Comparison of ENCODE assay signal across 9 cellular contexts in the genomic region with DNA sequence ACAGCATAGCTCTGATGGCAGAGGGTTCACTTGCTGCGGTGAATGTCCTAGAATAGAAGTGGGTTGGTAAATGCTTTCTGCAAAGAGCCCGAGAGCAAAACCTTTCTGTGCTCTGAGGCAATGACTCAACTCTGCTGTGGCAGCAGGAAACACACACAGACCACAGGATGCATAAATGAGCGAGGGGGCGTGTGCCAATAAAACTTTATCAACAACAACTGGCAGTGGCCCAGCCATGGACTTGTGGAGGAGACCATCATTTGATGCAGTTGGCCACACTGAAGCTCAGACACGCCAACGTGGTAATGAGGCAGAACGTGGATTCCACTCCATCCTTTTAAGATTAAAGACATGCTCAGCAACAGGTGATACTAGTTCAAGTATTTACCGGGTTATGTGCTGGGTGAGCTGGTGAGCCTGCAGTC. TPM values are rescaled to one million over a fixed set of nuclear protein-coding genes. Genes with fewer than 3 reads are reported as not detected.
A peak's percentile ranks its signal among the peaks of the same experiment; 100 is the strongest.
DNase-seq lines count a peak whose midpoint lies in the region; ATAC-seq, FAIRE-seq and TF ChIP-seq lines count a peak whose summit lies in the region.
"Had no signal": no experiment of that assay in that cellular context is flagged by ENCODE, and none has a peak within 500 bp of the region (broad histone marks: within the 10 kb centered on the region; RNA-seq: fewer than 3 reads in every experiment).

No MANE protein-coding gene starts in this region.

- peak overlapping the region; percentile 96 for H3K27ac Mint-ChIP-seq in activated naive CD8-positive, alpha-beta T cell treated with anti-CD3 and anti-CD28 coated beads for 36 hours
- H3K27ac Mint-ChIP-seq in nephron: peak overlapping the region in 2 of 3 experiments; percentile 60 to 63

- H3K4me3 Mint-ChIP-seq in activated naive CD8-positive, alpha-beta T cell treated with anti-CD3 and anti-CD28 coated beads for 36 hours: peak overlapping the region; percentile 69
- H3K4me3 Mint-ChIP-seq in nephron: peak overlapping the region in 1 of 3 experiments; percentile 37

- H3K4me1 Mint-ChIP-seq in activated naive CD8-positive, alpha-beta T cell treated with anti-CD3 and anti-CD28 coated beads for 36 hours: peaks cover 80% of the 10 kb centered on the region
- peaks cover 35% of the 10 kb centered on the region for H3K4me1 Mint-ChIP-seq in nephron

- peak; percentile 95 for FAIRE-seq in GM19239 (lab: Jason Lieb, UNC)
- FAIRE-seq: islet of Langerhans had no signal

- H3K36me3 Mint-ChIP-seq in activated naive CD8-positive, alpha-beta T cell treated with anti-CD3 and anti-CD28 coated beads for 36 hours: peaks cover 15% of the 10 kb centered on the region
- H3K36me3 Mint-ChIP-seq in nephron (ENCODE audit: low read depth): peaks cover 11% of the 10 kb centered on the region

- H3K9me3 Mint-ChIP-seq in activated naive CD8-positive, alpha-beta T cell treated with anti-CD3 and anti-CD28 coated beads for 36 hours: no peaks in the 10 kb centered on the region
- no peaks in the 10 kb centered on the region for H3K9me3 Mint-ChIP-seq in nephron

- H3K27me3 Mint-ChIP-seq in activated naive CD8-positive, alpha-beta T cell treated with anti-CD3 and anti-CD28 coated beads for 36 hours: no peaks in the 10 kb centered on the region
- H3K27me3 Mint-ChIP-seq in nephron (ENCODE audit: low read depth): peaks cover 20% of the 10 kb centered on the region

- TF ChIP-seq CTCF in nephron (IDR thresholded peaks at IDR 0.05; ENCODE audit: unreplicated experiment in 3 of 3): no peak

- ATAC-seq in HG03280 (IDR thresholded peaks at IDR 0.05; ENCODE audit: unreplicated experiment): peak; percentile 96

- DNase-seq in A172 (ENCODE audit: low spot score): peak; percentile 75
- DNase-seq in GM19239 (ENCODE audit: insufficient read length, low spot score): peak; percentile 73
- DNase-seq in T follicular helper cell (ENCODE audit: low read depth): peak; percentile 61
- DNase-seq in activated naive CD8-positive, alpha-beta T cell treated with anti-CD3 and anti-CD28 coated beads for 36 hours: peak; percentile 80
- DNase-seq in NCI-H526 treated with DMSO at 0.1 percent for 48 hours (lab: John Stamatoyannopoulos, UW): no peak
- DNase-seq in NCI-H774 (lab: John Stamatoyannopoulos, UW): no peak

RNA-seq across cellular contexts. Expression of a gene that starts 6.8 kb away (rescaled TPM):
- total RNA-seq in A172 (2014; rRNA removed; shearing (Covaris generic)): 37.3 and 60.5 TPM in 2 replicates
- 100 to 1,000 TPM; 104 to 108 TPM for total RNA-seq in activated naive CD8-positive, alpha-beta T cell treated with anti-CD3 and anti-CD28 coated beads for 36 hours

RNA-seq across cellular contexts. Expression of a gene that starts 8.4 kb away (rescaled TPM):
- 85.8 and 94.2 TPM in 2 replicates for total RNA-seq in A172 (2014; rRNA removed; shearing (Covaris generic))
- 10 to 100 TPM; 40.5 to 42.4 TPM for total RNA-seq in activated naive CD8-positive, alpha-beta T cell treated with anti-CD3 and anti-CD28 coated beads for 36 hours

Comparison
In these comparisons a context has a peak if more than half of its experiments do, and no peak if none do; other contexts are left out.
1. DNase-seq: peak in A172 (single experiment), GM19239 (single experiment), T follicular helper cell (single experiment) and activated naive CD8-positive, alpha-beta T cell treated with anti-CD3 and anti-CD28 coated beads for 36 hours (single experiment); none in NCI-H526 treated with DMSO at 0.1 percent for 48 hours (single experiment) and NCI-H774 (single experiment).